In the genomic region with DNA sequence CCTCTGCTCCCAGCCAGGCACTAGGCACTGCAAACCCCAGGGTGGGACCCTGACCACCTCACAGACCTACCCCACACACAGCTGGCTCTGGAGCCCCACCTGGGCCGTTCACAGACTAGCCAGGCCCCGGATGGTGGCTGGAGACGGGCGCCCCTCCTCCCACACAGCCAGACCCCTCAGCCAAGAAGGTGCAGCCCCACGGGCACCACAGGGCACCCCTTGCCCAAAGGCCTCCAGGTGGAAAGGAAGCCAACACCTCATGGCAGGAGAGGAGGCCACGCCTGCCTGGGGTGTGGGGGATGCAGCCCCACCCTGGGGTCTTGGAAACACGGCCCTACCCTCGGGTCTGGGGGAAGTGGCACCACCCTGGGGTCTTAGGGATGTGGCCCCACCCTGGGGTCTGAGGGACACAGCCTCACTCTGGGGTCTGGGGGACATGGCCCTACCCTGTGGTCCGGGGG, we compare ENCODE assay signal across 1 cellular context.
TF ChIP-seq lines count a peak whose summit lies in the region.

No MANE protein-coding gene starts in this region.

TF ChIP-seq in GM23338, 12 proteins besides CTCF, POLR2A, EP300 and RAD21 (continued from another document):
- TF ChIP-seq ETS1 (IDR thresholded peaks at IDR 0.05): no peak
